In genomic region chr11:69283446-69283845, GRCh38 we compare ENCODE assay signal across 15 cellular contexts. TPM values are rescaled to one million over a fixed set of nuclear protein-coding genes. Genes with fewer than 3 reads are reported as not detected.
DNase-seq lines count a peak whose midpoint lies in the region; ATAC-seq and TF ChIP-seq lines count a peak whose summit lies in the region.
"Had no signal": no experiment of that assay in that cellular context is flagged by ENCODE, and none has a peak within 500 bp of the region (broad histone marks: within the 10 kb centered on the region; RNA-seq: fewer than 3 reads in every experiment).

No MANE protein-coding gene starts in this region.

- peaks cover 3% of the 10 kb centered on the region for H3K9me3 ChIP-seq in IMR-90 (ENCODE audit: control insufficient read depth, insufficient read depth, low read length)
- H3K9me3 ChIP-seq in osteoblast (ENCODE audit: low read depth, low read length) = no peaks in the 10 kb centered on the region
- no peaks in the 10 kb centered on the region for H3K9me3 ChIP-seq in H9 (ENCODE audit: control insufficient read depth, low read depth, low read length)
- H3K9me3 ChIP-seq: HAP-1 had no signal

- H3K27ac ChIP-seq in IMR-90 (ENCODE audit: insufficient read depth, low read length) (no peak overlapping the region), osteoblast (ENCODE audit: low read depth, low read length) (no peak overlapping the region), H9 (ENCODE audit: insufficient read length, low read depth, low read length) (no peak overlapping the region)

- peaks cover 4% of the 10 kb centered on the region; the same call in 1 of the 2 replicates for H3K9me1 ChIP-seq in IMR-90 (ENCODE audit: insufficient read depth, low read length)

- H3K4me1 Mint-ChIP-seq in CD14-positive monocyte (no peaks in the 10 kb centered on the region), H9 (peaks cover 10 to 13% of the 10 kb centered on the region in 2 experiments)
- H3K4me1 Mint-ChIP-seq in activated CD8-positive, alpha-beta T cell treated with anti-CD3 and anti-CD28 coated beads, Interleukin-2, amount 10 ng/mL, durations not matched to agents 7 days and 5 days (ENCODE audit: low read depth) = no peaks in the 10 kb centered on the region

- TF ChIP-seq RAD21 in IMR-90 (IDR thresholded peaks at IDR 0.05; ENCODE audit: low read length) = no peak

- no peak overlapping the region for H3K14ac ChIP-seq in IMR-90 (replicated peaks; ENCODE audit: low read depth, low read length)
- H3K14ac ChIP-seq in H9 (ENCODE audit: insufficient read depth, low read length) = no peak overlapping the region

- no peak overlapping the region for H2BK12ac ChIP-seq in H9 (ENCODE audit: insufficient read length, low read depth, low read length)

- intact Hi-C loops in CD14-positive monocyte (cut with micrococcal nuclease) (no loop called here), IMR-90 (cut with micrococcal nuclease) (no loop called here)

- H3K23me2 ChIP-seq in H9 (ENCODE audit: insufficient read length, low read depth, low read length, poor library complexity, severe bottlenecking) = no peaks in the 10 kb centered on the region

- H3K9me3 Mint-ChIP-seq in CD14-positive monocyte = peaks cover 0 to 6% (median 3%) of the 10 kb centered on the region in 7 donors
- H3K9me3 Mint-ChIP-seq in activated CD8-positive, alpha-beta T cell treated with anti-CD3 and anti-CD28 coated beads, Interleukin-2, amount 10 ng/mL, durations not matched to agents 7 days and 5 days (ENCODE audit: insufficient read depth) = no peaks in the 10 kb centered on the region
- no peaks in the 10 kb centered on the region for H3K9me3 Mint-ChIP-seq in H9

- TF ChIP-seq CTCF in CD14-positive monocyte (IDR thresholded peaks at IDR 0.05) (no peak), IMR-90 (conservative IDR thresholded peaks at IDR 0.05; ENCODE audit: low read depth, low read length) (no peak), epithelial cell of esophagus (IDR thresholded peaks at IDR 0.05; ENCODE audit: insufficient read depth, low read depth, low read length, missing control alignments) (no peak), osteoblast (IDR thresholded peaks at IDR 0.05; ENCODE audit: extremely low read depth, low read depth, low read length) (no peak), H9 (conservative IDR thresholded peaks at IDR 0.05) (no peak)

- H2AK9ac ChIP-seq in IMR-90 (replicated peaks; ENCODE audit: low read depth, low read length, poor library complexity) = no peak overlapping the region

- TF ChIP-seq POLR2A in IMR-90 (IDR thresholded peaks at IDR 0.05; ENCODE audit: low read depth, low read length) = no peak

- H3K18ac ChIP-seq in IMR-90 (ENCODE audit: low read depth, low read length) (no peak overlapping the region), H9 (ENCODE audit: insufficient read length, low read depth, low read length) (no peak overlapping the region)

- WGBS in IMR-90 (ENCODE audit: extremely low coverage in 2 of 2, insufficient read length in 1 of 2), 2 experiments = 100% methylated on average over 1 of the region's 10 CpGs; no CpG with 5 or more reads in 1 of the 2 experiments
- WGBS in H9 (ENCODE audit: extremely low coverage, insufficient read length, low lambda C conversion rate) = no CpG with 5 or more reads among the region's 10 CpGs

- DNase-seq in CD14-positive monocyte (ENCODE audit: low spot score) = peak; percentile 26
- DNase-seq in IMR-90 = no peak
- peak; percentile 61 for DNase-seq in epithelial cell of esophagus (ENCODE audit: low read depth)
- peak; percentile 86 for DNase-seq in osteoblast (ENCODE audit: insufficient read length, low spot score, missing footprints)
- no peak for DNase-seq in activated CD8-positive, alpha-beta T cell treated with anti-CD3 and anti-CD28 coated beads, Interleukin-2, amount 10 ng/mL, durations not matched to agents 7 days and 5 days
- no peak for DNase-seq in H9
- no peak for DNase-seq in DMS153 treated with DMSO at 0.1 percent for 48 hours (lab: John Stamatoyannopoulos, UW; ENCODE audit: unreplicated experiment)
- DNase-seq: C1 segment of cervical spinal cord; CD4-positive, alpha-beta memory T cell; DMS153; GF-D8 had no signal

- no peak overlapping the region for H3K4me2 ChIP-seq in IMR-90 (ENCODE audit: low read depth, low read length)
- H3K4me2 ChIP-seq in osteoblast (ENCODE audit: insufficient read depth, low read length) = no peak overlapping the region
- H3K4me2 ChIP-seq in H9 (ENCODE audit: insufficient read depth, insufficient read length, low read length) = no peak overlapping the region
- H3K4me2 ChIP-seq: GM23338 had no signal

- no peak for ATAC-seq in IMR-90 (ENCODE audit: low read depth)
- no peak for ATAC-seq in activated CD8-positive, alpha-beta T cell treated with anti-CD3 and anti-CD28 coated beads, Interleukin-2, amount 10 ng/mL, durations not matched to agents 7 days and 5 days
- ATAC-seq: GM23338, HepG2 had no signal

- H3T11ph ChIP-seq in H9 (ENCODE audit: low read length) = no peak overlapping the region

- H3K27me3 ChIP-seq in IMR-90 (ENCODE audit: control insufficient read depth, insufficient read depth, low read length) = peaks cover 4% of the 10 kb centered on the region; the same call in 1 of the 2 replicates
- H3K27me3 ChIP-seq in osteoblast (ENCODE audit: insufficient read depth, low read length) = peaks cover 3% of the 10 kb centered on the region
- no peaks in the 10 kb centered on the region for H3K27me3 ChIP-seq in H9 (ENCODE audit: insufficient read depth, low read length)

- in situ Hi-C loops in IMR-90 (cut with MboI; ENCODE audit: low sequenced_read_pairs) = no loop called here

- H2BK120ac ChIP-seq in IMR-90 (ENCODE audit: low read depth, low read length) (no peak overlapping the region), H9 (ENCODE audit: low read depth, low read length, poor library complexity, severe bottlenecking) (no peak overlapping the region)

- H3K27ac Mint-ChIP-seq in CD14-positive monocyte (no peak overlapping the region), H9 (no peak overlapping the region)
- no peak overlapping the region for H3K27ac Mint-ChIP-seq in activated CD8-positive, alpha-beta T cell treated with anti-CD3 and anti-CD28 coated beads, Interleukin-2, amount 10 ng/mL, durations not matched to agents 7 days and 5 days
- H3K27ac Mint-ChIP-seq: B cell, GM23338 had no signal

- H4K8ac ChIP-seq in IMR-90 (ENCODE audit: low read depth in 2 of 2, low read length in 2 of 2) (no peak overlapping the region), H9 (replicated peaks; ENCODE audit: insufficient read length, low read depth, low read length) (no peak overlapping the region)

- no peak overlapping the region for H2BK15ac ChIP-seq in IMR-90 (ENCODE audit: low read depth, low read length)
- H2BK15ac ChIP-seq in H9 (ENCODE audit: low read depth, low read length) = no peak overlapping the region

- H3K36me3 ChIP-seq in IMR-90 (ENCODE audit: control insufficient read depth, insufficient read depth, low read length) = no peaks in the 10 kb centered on the region
- H3K36me3 ChIP-seq in osteoblast (ENCODE audit: insufficient read depth, low read length) = no peaks in the 10 kb centered on the region
- H3K36me3 ChIP-seq: HAP-1 had no signal

- no peaks in the 10 kb centered on the region for H4K20me1 ChIP-seq in IMR-90 (ENCODE audit: insufficient read depth, low read length)
- no peaks in the 10 kb centered on the region for H4K20me1 ChIP-seq in osteoblast (ENCODE audit: insufficient read depth, low read length)
- no peaks in the 10 kb centered on the region for H4K20me1 ChIP-seq in H9 (ENCODE audit: control insufficient read depth, insufficient read depth, insufficient read length)

- dilution Hi-C loops in IMR-90 (cut with HindIII; ENCODE audit: low sequenced_read_pairs, unreplicated experiment) = no loop called here

- BruUV-seq in IMR-90 (replicated peaks; lab: Mats Ljungman, UMichigan) = no TSS peak

- POLR2A ChIA-PET in IMR-90 (lab: Charles Lee; ENCODE audit: unreplicated experiment) = no interaction called here
- POLR2A ChIA-PET in activated CD8-positive, alpha-beta T cell treated with anti-CD3 and anti-CD28 coated beads, Interleukin-2, amount 10 ng/mL, durations not matched to agents 7 days and 5 days (lab: Charles Lee) = no interaction called here

- no peak overlapping the region for H2BK20ac ChIP-seq in IMR-90 (ENCODE audit: low read depth, low read length)
- H2BK20ac ChIP-seq in H9 (ENCODE audit: low read depth, low read length, poor library complexity, severe bottlenecking) = no peak overlapping the region

- no peak overlapping the region for H4K5ac ChIP-seq in IMR-90 (ENCODE audit: low read depth, low read length)
- H4K5ac ChIP-seq in H9 (ENCODE audit: insufficient read length, low read depth, low read length) = no peak overlapping the region

- H3K36me3 Mint-ChIP-seq in CD14-positive monocyte (no peaks in the 10 kb centered on the region), H9 (ENCODE audit: insufficient read depth in 1 of 3, low read depth in 3 of 3) (no peaks in the 10 kb centered on the region)
- H3K36me3 Mint-ChIP-seq in activated CD8-positive, alpha-beta T cell treated with anti-CD3 and anti-CD28 coated beads, Interleukin-2, amount 10 ng/mL, durations not matched to agents 7 days and 5 days (ENCODE audit: low read depth) = no peaks in the 10 kb centered on the region
- H3K36me3 Mint-ChIP-seq: CD4-positive, alpha-beta memory T cell had no signal

- H3K79me2 ChIP-seq in osteoblast (ENCODE audit: insufficient read depth, low read length) (no peaks in the 10 kb centered on the region), H9 (ENCODE audit: insufficient read depth, low read length) (no peaks in the 10 kb centered on the region)

- H3K4me3 Mint-ChIP-seq in CD14-positive monocyte (peak overlapping the region; percentile 14 to 26), H9 (no peak overlapping the region)
- H3K4me3 Mint-ChIP-seq in activated CD8-positive, alpha-beta T cell treated with anti-CD3 and anti-CD28 coated beads, Interleukin-2, amount 10 ng/mL, durations not matched to agents 7 days and 5 days = no peak overlapping the region
- H3K4me3 Mint-ChIP-seq: B cell, GM23338 had no signal

- peaks cover 0 to 3% (median 1%) of the 10 kb centered on the region in 3 donors for H3K27me3 Mint-ChIP-seq in CD14-positive monocyte (ENCODE audit: low read depth in 3 of 3)
- H3K27me3 Mint-ChIP-seq in activated CD8-positive, alpha-beta T cell treated with anti-CD3 and anti-CD28 coated beads, Interleukin-2, amount 10 ng/mL, durations not matched to agents 7 days and 5 days (ENCODE audit: low read depth) = no peaks in the 10 kb centered on the region
- H3K27me3 Mint-ChIP-seq in H9 (ENCODE audit: low read depth) = peaks cover 13% of the 10 kb centered on the region

- H4K91ac ChIP-seq in IMR-90 (ENCODE audit: insufficient read depth, low read depth, low read length) (no peak overlapping the region), H9 (ENCODE audit: insufficient read length, low read depth, low read length) (no peak overlapping the region)

- H3K4ac ChIP-seq in IMR-90 (ENCODE audit: low read depth, low read length) (no peak overlapping the region), H9 (ENCODE audit: low read depth, low read length) (no peak overlapping the region)

- CTCF ChIA-PET in IMR-90 (lab: Yijun Ruan, JAX) = interaction anchor here (1.2 kb wide), 1 partner anchor 11 kb away, joined by 4 read pairs; no protein-coding TSS in a partner anchor
- CTCF ChIA-PET in activated CD8-positive, alpha-beta T cell treated with anti-CD3 and anti-CD28 coated beads, Interleukin-2, amount 10 ng/mL, durations not matched to agents 7 days and 5 days (lab: Charles Lee) = no interaction called here

- H2AFZ ChIP-seq in IMR-90 (replicated peaks; ENCODE audit: low read length, poor library complexity) (peak overlapping the region; percentile 52), osteoblast (ENCODE audit: low read length) (no peak overlapping the region), H9 (ENCODE audit: low read length) (no peak overlapping the region)
- H2AFZ ChIP-seq: GM23338 had no signal

- no peaks in the 10 kb centered on the region for H3K79me1 ChIP-seq in IMR-90 (ENCODE audit: low read depth in 1 of 2, low read length in 2 of 2)
- H3K79me1 ChIP-seq in H9 (ENCODE audit: insufficient read depth, low read depth, low read length, poor library complexity, severe bottlenecking) = no peaks in the 10 kb centered on the region

- no peak overlapping the region for H3K56ac ChIP-seq in IMR-90 (ENCODE audit: extremely low read depth, insufficient read depth, low read length)
- H3K56ac ChIP-seq in H9 (ENCODE audit: insufficient read length, low read depth, low read length) = no peak overlapping the region

- H2AK5ac ChIP-seq in IMR-90 (ENCODE audit: low read depth, low read length) (peak overlapping the region; percentile 54; the same call in 1 of the 2 replicates), H9 (ENCODE audit: insufficient read length, low read length) (no peak overlapping the region)

- H3K4me1 ChIP-seq in IMR-90 (ENCODE audit: control insufficient read depth, insufficient read depth, low read length) (peaks cover 5% of the 10 kb centered on the region), osteoblast (ENCODE audit: insufficient read depth, low read length) (peaks cover 16% of the 10 kb centered on the region), H9 (ENCODE audit: insufficient read depth, low read length) (peaks cover 4% of the 10 kb centered on the region; the same call in 1 of the 2 replicates)
- H3K4me1 ChIP-seq: HAP-1 had no signal

- H2BK5ac ChIP-seq in IMR-90 (ENCODE audit: low read depth, low read length, poor library complexity, severe bottlenecking) = no peak overlapping the region
- H2BK5ac ChIP-seq in H9 (ENCODE audit: insufficient read length, low read length) = no peak overlapping the region

- no peak overlapping the region for H3K9ac ChIP-seq in IMR-90 (ENCODE audit: low read depth, low read length)
- H3K9ac ChIP-seq in H9 (ENCODE audit: extremely low read depth, insufficient read length, low read length) = no peak overlapping the region

- no peak overlapping the region for H3K4me3 ChIP-seq in IMR-90 (ENCODE audit: insufficient read depth, low read depth, low read length)
- H3K4me3 ChIP-seq in epithelial cell of esophagus (ENCODE audit: low read length) = no peak overlapping the region
- no peak overlapping the region for H3K4me3 ChIP-seq in osteoblast (ENCODE audit: insufficient read depth, low read length)
- H3K4me3 ChIP-seq: GM23338, HAP-1 had no signal

- H3K23ac ChIP-seq in IMR-90 (ENCODE audit: low read depth, low read length) = no peak overlapping the region
- no peak overlapping the region for H3K23ac ChIP-seq in H9 (ENCODE audit: insufficient read length, low read depth, low read length)

RNA-seq across cellular contexts. Expression of gene MYEOV, which starts 10.5 kb away (rescaled TPM):
- polyA plus RNA-seq in CD14-positive monocyte (not detected), IMR-90 (2012; rRNA removed) (5.8 and 12.5 TPM in 2 replicates)
- total RNA-seq in IMR-90 (2012; rRNA removed) (6.1 and 6.8 TPM in 2 replicates), osteoblast (0.88 and 1.4 TPM in 2 replicates), H9 (2021) (0.15 and 0.22 TPM in 2 replicates)
- 3.3 and 5.6 TPM in 2 replicates for polyA plus RNA-seq in IMR-90 (2012; cell fraction: cytosol; rRNA removed)
- 7.1 and 13.0 TPM in 2 replicates for polyA plus RNA-seq in IMR-90 (2012; cell fraction: nucleus; rRNA removed; ENCODE audit: low replicate concordance)
- total RNA-seq in activated CD8-positive, alpha-beta T cell treated with anti-CD3 and anti-CD28 coated beads, Interleukin-2, amount 10 ng/mL, durations not matched to agents 7 days and 5 days = not detected
- total RNA-seq: B cell; CD4-positive, alpha-beta memory T cell had no signal
- polyA plus RNA-seq: CD4-positive, alpha-beta memory T cell; GM23338 had no signal

Comparison
In these comparisons a context has a peak if more than half of its experiments do, and no peak if none do; other contexts are left out.
1. DNase-seq: peak in CD14-positive monocyte (single experiment), epithelial cell of esophagus (single experiment) and osteoblast (single experiment); none in IMR-90 (single experiment), activated CD8-positive, alpha-beta T cell treated with anti-CD3 and anti-CD28 coated beads, Interleukin-2, amount 10 ng/mL, durations not matched to agents 7 days and 5 days (single experiment), H9 (single experiment) and DMS153 treated with DMSO at 0.1 percent for 48 hours (single experiment).
2. H3K4me3 Mint-ChIP-seq: peak in CD14-positive monocyte (2 of 2); none in activated CD8-positive, alpha-beta T cell treated with anti-CD3 and anti-CD28 coated beads, Interleukin-2, amount 10 ng/mL, durations not matched to agents 7 days and 5 days (single experiment) and H9 (0 of 2).